Comparison of ENCODE assay signal across 13 cellular contexts in genomic region chr14:99262977-99263448, GRCh38. TPM values are rescaled to one million over a fixed set of nuclear protein-coding genes. Genes with fewer than 3 reads are reported as not detected.
A peak's percentile ranks its signal among the peaks of the same experiment; 100 is the strongest.
DNase-seq lines count a peak whose midpoint lies in the region; ATAC-seq and TF ChIP-seq lines count a peak whose summit lies in the region.
"Had no signal": no experiment of that assay in that cellular context is flagged by ENCODE, and none has a peak within 500 bp of the region (broad histone marks: within the 10 kb centered on the region; RNA-seq: fewer than 3 reads in every experiment).

No MANE protein-coding gene starts in this region.

- no peak for ATAC-seq in left lobe of liver

- H3K9me3 Mint-ChIP-seq in IgD-negative memory B cell (peaks cover 0 to 6% (median 0%) of the 10 kb centered on the region in 3 donors), brain (no peaks in the 10 kb centered on the region)

- H3K9ac ChIP-seq in BLaER1 treated with 17β-estradiol and CSF1 and Interleukin-3, amounts not matched to agents 10 nM and 100 nM, result peak overlapping the region in 9 of 11 experiments; percentile 17 to 64 (median 59); a peak in 16 of 22 replicates
- H3K9ac ChIP-seq in mucosa of rectum (ENCODE audit: low read depth in 1 of 2, low read length in 2 of 2), result no peak overlapping the region

- H3K27ac Mint-ChIP-seq in IgD-negative memory B cell (peak overlapping the region in 2 of 3 donors; percentile 78 to 97), brain (peak overlapping the region in 4 of 5 experiments; percentile 66 to 97 (median 86))

- no peak for TF ChIP-seq CTCF in brain (conservative IDR thresholded peaks at IDR 0.05)

- H3K4me2 ChIP-seq in BLaER1 treated with 17β-estradiol and CSF1 and Interleukin-3, amounts not matched to agents 10 nM and 100 nM, result peak overlapping the region; percentile 67 to 96 (median 74)

- H3K4me3 Mint-ChIP-seq in IgD-negative memory B cell, result peak overlapping the region in 1 of 4 donors; percentile 76
- peak overlapping the region; percentile 47 to 87 (median 70) for H3K4me3 Mint-ChIP-seq in brain

- no peaks in the 10 kb centered on the region for H3K9me3 ChIP-seq in BLaER1 treated with 17β-estradiol and CSF1 and Interleukin-3, amounts not matched to agents 10 nM and 100 nM (replicated peaks in 1 of 11)
- H3K9me3 ChIP-seq in mucosa of rectum (ENCODE audit: control insufficient read depth in 2 of 2, low read length in 2 of 2), result no peaks in the 10 kb centered on the region
- H3K9me3 ChIP-seq: BE2C, SJCRH30 had no signal

- H4K20me1 ChIP-seq in BLaER1 treated with 17β-estradiol and CSF1 and Interleukin-3, amounts not matched to agents 10 nM and 100 nM, result peaks cover 0 to 96% (median 23%) of the 10 kb centered on the region in 11 experiments; a peak in 17 of 22 replicates

- peak overlapping the region in 8 of 11 experiments; percentile 37 to 64 (median 54); a peak in 15 of 22 replicates for H3K27ac ChIP-seq in BLaER1 treated with 17β-estradiol and CSF1 and Interleukin-3, amounts not matched to agents 10 nM and 100 nM
- peak overlapping the region; percentile 23 to 52 for H3K27ac ChIP-seq in mucosa of rectum (ENCODE audit: low read depth in 2 of 2, low read length in 2 of 2)
- H3K27ac ChIP-seq: hepatocyte, SJCRH30 had no signal

- peaks cover 65 to 97% (median 93%) of the 10 kb centered on the region in 11 experiments for H3K27me3 ChIP-seq in BLaER1 treated with 17β-estradiol and CSF1 and Interleukin-3, amounts not matched to agents 10 nM and 100 nM
- peaks cover 0 to 6% of the 10 kb centered on the region in 2 donors for H3K27me3 ChIP-seq in mucosa of rectum (ENCODE audit: control insufficient read depth in 2 of 2, insufficient read depth in 2 of 2, low read length in 2 of 2)

- DNase-seq in DMS153 treated with DMSO at 0.1 percent for 48 hours (lab: John Stamatoyannopoulos, UW; ENCODE audit: unreplicated experiment), result no peak
- no peak for DNase-seq in left lobe of liver (ENCODE audit: low spot score)
- DNase-seq in HT-29 (ENCODE audit: low spot score), result no peak
- DNase-seq in AML-193 (lab: John Stamatoyannopoulos, UW), result no peak
- DNase-seq: amniotic stem cell, BE2C, NCI-H1092 treated with DMSO at 0.1 percent for 48 hours, SJCRH30 had no signal

- H3K36me3 Mint-ChIP-seq in IgD-negative memory B cell (peaks cover 3% of the 10 kb centered on the region), brain (no peaks in the 10 kb centered on the region)

- H3K27me3 Mint-ChIP-seq in IgD-negative memory B cell (peaks cover 51% of the 10 kb centered on the region), brain (peaks cover 25% of the 10 kb centered on the region)

- H3K4me3 ChIP-seq in BLaER1 treated with 17β-estradiol and CSF1 and Interleukin-3, amounts not matched to agents 10 nM and 100 nM, result peak overlapping the region in 9 of 10 experiments; percentile 16 to 63 (median 39); a peak in 16 of 20 replicates
- H3K4me3 ChIP-seq in mucosa of rectum (ENCODE audit: low read length in 2 of 2), result no peak overlapping the region
- H3K4me3 ChIP-seq: hepatocyte, SJCRH30 had no signal

- peaks cover 3 to 5% (median 4%) of the 10 kb centered on the region in 3 donors for H3K4me1 Mint-ChIP-seq in IgD-negative memory B cell
- peaks cover 100% of the 10 kb centered on the region for H3K4me1 Mint-ChIP-seq in brain

- peaks cover 35 to 76% (median 73%) of the 10 kb centered on the region in 10 experiments for H3K4me1 ChIP-seq in BLaER1 treated with 17β-estradiol and CSF1 and Interleukin-3, amounts not matched to agents 10 nM and 100 nM
- H3K4me1 ChIP-seq in mucosa of rectum (ENCODE audit: control insufficient read depth in 2 of 2, insufficient read depth in 2 of 2, low read length in 2 of 2), result no peaks in the 10 kb centered on the region
- H3K4me1 ChIP-seq: BE2C, SJCRH30 had no signal

- no peaks in the 10 kb centered on the region for H3K36me3 ChIP-seq in BLaER1 treated with 17β-estradiol and CSF1 and Interleukin-3, amounts not matched to agents 10 nM and 100 nM
- H3K36me3 ChIP-seq in mucosa of rectum (ENCODE audit: control insufficient read depth in 2 of 2, insufficient read depth in 2 of 2, low read length in 2 of 2), result no peaks in the 10 kb centered on the region
- H3K36me3 ChIP-seq: BE2C, SJCRH30 had no signal

RNA-seq across cellular contexts. Expression of gene BCL11B, which starts 9.0 kb away (rescaled TPM):
- polyA plus RNA-seq in IgD-negative memory B cell, result 0.38 TPM
- 1.6 TPM for polyA plus RNA-seq in brain (ENCODE audit: insufficient read depth, low read depth, low replicate concordance)
- total RNA-seq in left lobe of liver, result 0.43 TPM
- total RNA-seq in HT-29 (2014; rRNA removed; shearing (Covaris generic)), result 2.4 and 3.2 TPM in 2 replicates

Comparison
In these comparisons a context has a peak if more than half of its experiments do, and no peak if none do; other contexts are left out.
1. H3K4me3 ChIP-seq: peak in BLaER1 treated with 17β-estradiol and CSF1 and Interleukin-3, amounts not matched to agents 10 nM and 100 nM (9 of 10); none in mucosa of rectum (0 of 2).
2. H3K9ac ChIP-seq: peak in BLaER1 treated with 17β-estradiol and CSF1 and Interleukin-3, amounts not matched to agents 10 nM and 100 nM (9 of 11); none in mucosa of rectum (0 of 2).